In genomic region chr1:85628791-85629531, GRCh38 we compare ENCODE assay signal across 9 cellular contexts. TPM values are rescaled to one million over a fixed set of nuclear protein-coding genes. Genes with fewer than 3 reads are reported as not detected.
DNase-seq lines count a peak whose midpoint lies in the region; ATAC-seq and TF ChIP-seq lines count a peak whose summit lies in the region.
"Had no signal": no experiment of that assay in that cellular context is flagged by ENCODE, and none has a peak within 500 bp of the region (broad histone marks: within the 10 kb centered on the region; RNA-seq: fewer than 3 reads in every experiment).

No MANE protein-coding gene starts in this region.

- H3K27me3 ChIP-seq in endodermal cell (ENCODE audit: control insufficient read depth, insufficient read depth, low read length, poor library complexity, severe bottlenecking), result no peaks in the 10 kb centered on the region
- H3K27me3 ChIP-seq: gastrocnemius medialis had no signal

- 46 to 60% methylated on average over 8 to 9 of the region's 9 CpGs for WGBS in endodermal cell (ENCODE audit: insufficient coverage in 1 of 2, insufficient read length in 1 of 2), 2 experiments

- DNase-seq in Ammon's horn (ENCODE audit: low spot score) (peak; percentile 28), NCI-H510A (lab: John Stamatoyannopoulos, UW) (peak; percentile 70), endodermal cell (peak; percentile 80), mucosa of descending colon (peak in 2 of 3 donors; percentile 55 to 56), DMS79 (lab: John Stamatoyannopoulos, UW) (no peak), SK-N-DZ (ENCODE audit: low spot score) (no peak)
- DNase-seq in activated CD8-positive, alpha-beta memory T cell treated with anti-CD3 and anti-CD28 coated beads for 24 hours, result no peak
- DNase-seq: gastrocnemius medialis had no signal

- peak; percentile 84 for ATAC-seq in mucosa of descending colon
- no peak for ATAC-seq in GM19351 (IDR thresholded peaks at IDR 0.05; ENCODE audit: unreplicated experiment)

- H3K27me3 Mint-ChIP-seq in endodermal cell (ENCODE audit: insufficient read depth), result no peaks in the 10 kb centered on the region

- H3K4me3 Mint-ChIP-seq in endodermal cell, result peak overlapping the region; percentile 22

- no peaks in the 10 kb centered on the region for H3K36me3 ChIP-seq in endodermal cell (ENCODE audit: control insufficient read depth, insufficient read depth, low read length)
- H3K36me3 ChIP-seq in mucosa of descending colon (ENCODE audit: low read depth), result no peaks in the 10 kb centered on the region
- H3K36me3 ChIP-seq: gastrocnemius medialis had no signal

- peaks cover 14% of the 10 kb centered on the region for H3K4me1 Mint-ChIP-seq in endodermal cell

- peak overlapping the region; percentile 81 for H3K27ac Mint-ChIP-seq in endodermal cell

- no peaks in the 10 kb centered on the region for H3K9me3 ChIP-seq in endodermal cell (ENCODE audit: control insufficient read depth, low read length)
- H3K9me3 ChIP-seq in mucosa of descending colon, result no peaks in the 10 kb centered on the region
- H3K9me3 ChIP-seq: gastrocnemius medialis had no signal

- peaks cover 12% of the 10 kb centered on the region for H3K36me3 Mint-ChIP-seq in endodermal cell (ENCODE audit: low read depth)

- H3K9me3 Mint-ChIP-seq in endodermal cell, result no peaks in the 10 kb centered on the region

- H3K4me3 ChIP-seq in endodermal cell (ENCODE audit: low read length) (no peak overlapping the region), mucosa of descending colon (no peak overlapping the region)
- H3K4me3 ChIP-seq: gastrocnemius medialis had no signal

- H3K9ac ChIP-seq in endodermal cell (ENCODE audit: extremely low read depth, low read length, poor library complexity, severe bottlenecking), result no peak overlapping the region

- intact Hi-C loops in mucosa of descending colon (cut with DNase I, micrococcal nuclease), result no loop called here

- no peak for TF ChIP-seq CTCF in endodermal cell (conservative IDR thresholded peaks at IDR 0.05)
- no peak for TF ChIP-seq CTCF in mucosa of descending colon (IDR thresholded peaks at IDR 0.05)

- peak overlapping the region; percentile 40 for H3K27ac ChIP-seq in endodermal cell (ENCODE audit: low read depth, low read length)

- H3K4me1 ChIP-seq in endodermal cell (ENCODE audit: control insufficient read depth, insufficient read depth, low read length), result peaks cover 10% of the 10 kb centered on the region
- peaks cover 4% of the 10 kb centered on the region for H3K4me1 ChIP-seq in mucosa of descending colon (ENCODE audit: low read depth)

RNA-seq across cellular contexts. Expression of gene CCN1, which starts 48.4 kb away (rescaled TPM):
- total RNA-seq in endodermal cell (10 to 100 TPM; 49.5 to 53.1 TPM), mucosa of descending colon (10 to 100 TPM in 2 of 3 donors, 1 to 10 TPM in 1; 8.1 to 94.0 (median 20.2) TPM)
- 40.4 TPM for polyA plus RNA-seq in endodermal cell (2013, experiment 1 of 2)
- 51.5 TPM for polyA plus RNA-seq in endodermal cell (2013, experiment 2 of 2)
- 0.12 and 0.13 TPM in 2 replicates for polyA plus RNA-seq in SK-N-DZ (2014; cell fraction: cytosol; rRNA removed)
- polyA plus RNA-seq in SK-N-DZ (2014; cell fraction: nucleus; rRNA removed), result 0.08 and 1.3 TPM in 2 replicates

Comparison
In these comparisons a context has a peak if more than half of its experiments do, and no peak if none do; other contexts are left out.
1. DNase-seq: peak in Ammon's horn (single experiment), NCI-H510A (single experiment), endodermal cell (single experiment) and mucosa of descending colon (2 of 3); none in DMS79 (single experiment), activated CD8-positive, alpha-beta memory T cell treated with anti-CD3 and anti-CD28 coated beads for 24 hours (single experiment) and SK-N-DZ (single experiment).